Comparison of ENCODE assay signal across 25 cellular contexts in genomic region chr5:77374686-77375085, GRCh38.
A peak's percentile ranks its signal among the peaks of the same experiment; 100 is the strongest.
DNase-seq lines count a peak whose midpoint lies in the region; ATAC-seq, FAIRE-seq and TF ChIP-seq lines count a peak whose summit lies in the region.
"Had no signal": no experiment of that assay in that cellular context is flagged by ENCODE, and none has a peak within 500 bp of the region (broad histone marks: within the 10 kb centered on the region; RNA-seq: fewer than 3 reads in every experiment).

No MANE protein-coding gene starts in this region.

- H3K36me3 ChIP-seq in esophagus muscularis mucosa = no peaks in the 10 kb centered on the region
- no peaks in the 10 kb centered on the region for H3K36me3 ChIP-seq in gastroesophageal sphincter
- H3K36me3 ChIP-seq: BLaER1 treated with 17β-estradiol and CSF1 and Interleukin-3, amounts not matched to agents 10 nM and 100 nM had no signal

- DNase-seq in D721Med (ENCODE audit: insufficient read length, low spot score) (no peak), NCI-H82 treated with DMSO at 0.1 percent for 48 hours (lab: John Stamatoyannopoulos, UW; ENCODE audit: unreplicated experiment) (peak; percentile 26), esophagus muscularis mucosa (ENCODE audit: extremely low spot score) (peak; percentile 14), left ventricle myocardium superior (no peak), cerebellar nuclear complex (lab: John Stamatoyannopoulos, UW) (no peak)
- DNase-seq: AML-193; Caco-2; Calu3; CD4-positive, alpha-beta T cell; CD8-positive, alpha-beta T cell; DMS 273 treated with DMSO at 0.1 percent for 48 hours; DMS153; DMS53; DMS79; DND-41; EL; GDM1 had no signal

- H3K4me3 ChIP-seq in esophagus muscularis mucosa = no peak overlapping the region
- no peak overlapping the region for H3K4me3 ChIP-seq in gastroesophageal sphincter
- H3K4me3 ChIP-seq: A549; BLaER1 treated with 17β-estradiol and CSF1 and Interleukin-3, amounts not matched to agents 10 nM and 100 nM; GM12878 had no signal

- WGBS in esophagus muscularis mucosa = 96% methylated on average over 3 of the region's 3 CpGs
- WGBS in gastroesophageal sphincter (ENCODE audit: low coverage in 1 of 2), 2 donors = 91 to 98% methylated on average over 3 of the region's 3 CpGs

- TF ChIP-seq POLR2A in esophagus muscularis mucosa (IDR thresholded peaks at IDR 0.05; ENCODE audit: low read depth) = no peak
- no peak for TF ChIP-seq POLR2A in gastroesophageal sphincter (IDR thresholded peaks at IDR 0.05)

- no peaks in the 10 kb centered on the region for H3K27me3 ChIP-seq in esophagus muscularis mucosa
- no peaks in the 10 kb centered on the region for H3K27me3 ChIP-seq in gastroesophageal sphincter
- H3K27me3 ChIP-seq: BLaER1 treated with 17β-estradiol and CSF1 and Interleukin-3, amounts not matched to agents 10 nM and 100 nM had no signal

- peak; percentile 55 for FAIRE-seq in D721Med (lab: Jason Lieb, UNC)
- FAIRE-seq: A549, GM12878, GM12892, GM18507 had no signal

- ATAC-seq in left ventricle myocardium superior (no peak), gastroesophageal sphincter (no peak)
- ATAC-seq: A549; CD8-positive, alpha-beta T cell; GM12878 had no signal

- TF ChIP-seq EP300 in esophagus muscularis mucosa (IDR thresholded peaks at IDR 0.05) (no peak), gastroesophageal sphincter (IDR thresholded peaks at IDR 0.05) (no peak)

- intact Hi-C loops in esophagus muscularis mucosa (cut with DNase I) = no loop called here
- intact Hi-C loops in left ventricle myocardium superior (cut with micrococcal nuclease) = no loop called here

- H3K4me1 ChIP-seq in esophagus muscularis mucosa (no peaks in the 10 kb centered on the region), gastroesophageal sphincter (no peaks in the 10 kb centered on the region)
- H3K4me1 ChIP-seq: A549 had no signal

- H3K27ac ChIP-seq in esophagus muscularis mucosa (replicated peaks in 1 of 4) (no peak overlapping the region), gastroesophageal sphincter (no peak overlapping the region)
- H3K27ac ChIP-seq: 22Rv1; A549; BLaER1 treated with 17β-estradiol and CSF1 and Interleukin-3, amounts not matched to agents 10 nM and 100 nM; C4-2B had no signal

- H3K9me3 ChIP-seq in esophagus muscularis mucosa (no peaks in the 10 kb centered on the region), gastroesophageal sphincter (no peaks in the 10 kb centered on the region)
- H3K9me3 ChIP-seq: A549, Caco-2 had no signal

- TF ChIP-seq CTCF in D721Med (IDR thresholded peaks at IDR 0.05; ENCODE audit: insufficient read depth, missing control alignments) = no peak
- TF ChIP-seq CTCF in esophagus muscularis mucosa (IDR thresholded peaks at IDR 0.05) = no peak
- TF ChIP-seq CTCF in gastroesophageal sphincter (IDR thresholded peaks at IDR 0.05) = no peak

Comparison
In these comparisons a context has a peak if more than half of its experiments do, and no peak if none do; other contexts are left out.
1. DNase-seq: peak in NCI-H82 treated with DMSO at 0.1 percent for 48 hours (single experiment) and esophagus muscularis mucosa (single experiment); none in D721Med (single experiment), left ventricle myocardium superior (single experiment) and cerebellar nuclear complex (0 of 2).